In the genomic region with DNA sequence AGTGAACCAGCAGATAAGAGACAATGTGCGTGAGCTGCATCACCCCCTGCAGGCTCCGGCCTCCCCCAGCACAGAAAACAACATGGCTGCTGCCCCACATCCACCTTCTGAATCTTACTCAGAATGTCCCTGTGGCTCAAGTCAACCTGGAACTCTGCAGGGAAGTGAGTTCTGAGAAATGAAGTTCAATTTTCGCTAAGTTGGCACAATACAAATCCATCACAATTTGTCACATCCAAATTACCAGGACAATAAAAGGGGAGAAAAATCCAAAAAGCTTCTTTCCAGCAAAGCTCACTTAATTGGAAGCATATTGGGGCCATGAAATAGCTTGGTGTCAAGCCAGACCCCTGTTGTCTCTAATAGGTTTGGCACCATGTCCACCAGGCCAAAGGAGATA, we compare ENCODE assay signal across 21 cellular contexts. TPM values are rescaled to one million over a fixed set of nuclear protein-coding genes. Genes with fewer than 3 reads are reported as not detected.
DNase-seq lines count a peak whose midpoint lies in the region; ATAC-seq and TF ChIP-seq lines count a peak whose summit lies in the region.
"Had no signal": no experiment of that assay in that cellular context is flagged by ENCODE, and none has a peak within 500 bp of the region (broad histone marks: within the 10 kb centered on the region; RNA-seq: fewer than 3 reads in every experiment).

No MANE protein-coding gene starts in this region.

- H3K4me1 ChIP-seq in IMR-90 (ENCODE audit: control insufficient read depth, insufficient read depth, low read length) (no peaks in the 10 kb centered on the region), endodermal cell (ENCODE audit: control insufficient read depth, insufficient read depth, low read length) (no peaks in the 10 kb centered on the region), mesodermal cell (ENCODE audit: control insufficient read depth, insufficient read depth, low read length, poor library complexity, severe bottlenecking) (no peaks in the 10 kb centered on the region), sigmoid colon (no peaks in the 10 kb centered on the region)
- H3K4me1 ChIP-seq: BE2C; BLaER1 treated with 17β-estradiol and CSF1 and Interleukin-3, amounts not matched to agents 10 nM and 100 nM had no signal

- H2AK9ac ChIP-seq in IMR-90 (replicated peaks; ENCODE audit: low read depth, low read length, poor library complexity), result no peak overlapping the region

- DNase-seq in AG10803 (ENCODE audit: low read depth) (peak; percentile 3), IMR-90 (no peak), endodermal cell (no peak), NCI-H1092 treated with DMSO at 0.1 percent for 48 hours (lab: John Stamatoyannopoulos, UW) (no peak), sigmoid colon (no peak), DMS 273 treated with DMSO at 0.1 percent for 48 hours (lab: John Stamatoyannopoulos, UW) (no peak)
- DNase-seq: AML-193; BE2C; CD4-positive, alpha-beta T cell; CD8-positive, alpha-beta memory T cell; DMS53; DMS79 treated with DMSO at 0.1 percent for 48 hours; GM23248; H7; HCEC 1CT had no signal

- no peak for TF ChIP-seq POLR2A in IMR-90 (IDR thresholded peaks at IDR 0.05; ENCODE audit: low read depth, low read length)
- no peak for TF ChIP-seq POLR2A in sigmoid colon (IDR thresholded peaks at IDR 0.05)

- H3K9me3 Mint-ChIP-seq in endodermal cell, result peaks cover 10% of the 10 kb centered on the region
- H3K9me3 Mint-ChIP-seq: CD4-positive, alpha-beta T cell had no signal

- no peak overlapping the region for H3K14ac ChIP-seq in IMR-90 (replicated peaks; ENCODE audit: low read depth, low read length)

- no peak overlapping the region for H2AK5ac ChIP-seq in IMR-90 (ENCODE audit: low read depth, low read length)

- in situ Hi-C loops in IMR-90 (cut with MboI; ENCODE audit: low sequenced_read_pairs), result no loop called here

- no peak overlapping the region for H3K18ac ChIP-seq in IMR-90 (ENCODE audit: low read depth, low read length)

- H3K4me3 Mint-ChIP-seq in endodermal cell, result no peak overlapping the region
- H3K4me3 Mint-ChIP-seq: CD14-positive monocyte; CD4-positive, alpha-beta T cell; CD8-positive, alpha-beta memory T cell had no signal

- no peaks in the 10 kb centered on the region for H3K36me3 ChIP-seq in IMR-90 (ENCODE audit: control insufficient read depth, insufficient read depth, low read length)
- H3K36me3 ChIP-seq in endodermal cell (ENCODE audit: control insufficient read depth, insufficient read depth, low read length), result no peaks in the 10 kb centered on the region
- no peaks in the 10 kb centered on the region for H3K36me3 ChIP-seq in mesodermal cell (ENCODE audit: control insufficient read depth, insufficient read depth, low read length)
- no peaks in the 10 kb centered on the region for H3K36me3 ChIP-seq in sigmoid colon
- H3K36me3 ChIP-seq: BE2C; BLaER1 treated with 17β-estradiol and CSF1 and Interleukin-3, amounts not matched to agents 10 nM and 100 nM had no signal

- BruUV-seq in IMR-90 (replicated peaks; lab: Mats Ljungman, UMichigan), result no TSS peak

- ATAC-seq in IMR-90 (ENCODE audit: low read depth), result no peak
- ATAC-seq in HG03521 (IDR thresholded peaks at IDR 0.05; ENCODE audit: unreplicated experiment), result no peak

- H3K27ac ChIP-seq in IMR-90 (ENCODE audit: insufficient read depth, low read length), result no peak overlapping the region
- H3K27ac ChIP-seq in endodermal cell (ENCODE audit: low read depth, low read length), result no peak overlapping the region
- H3K27ac ChIP-seq in mesodermal cell (ENCODE audit: low read depth, low read length, severe bottlenecking), result peak overlapping the region; percentile 6
- H3K27ac ChIP-seq in sigmoid colon, result no peak overlapping the region
- H3K27ac ChIP-seq: BLaER1 treated with 17β-estradiol and CSF1 and Interleukin-3, amounts not matched to agents 10 nM and 100 nM; GM23248 had no signal

- H3K9me3 ChIP-seq in IMR-90 (ENCODE audit: control insufficient read depth, insufficient read depth, low read length) (no peaks in the 10 kb centered on the region), endodermal cell (ENCODE audit: control insufficient read depth, low read length) (peaks cover 5% of the 10 kb centered on the region), mesodermal cell (ENCODE audit: control insufficient read depth, low read length) (peaks cover 2% of the 10 kb centered on the region), sigmoid colon (no peaks in the 10 kb centered on the region)
- H3K9me3 ChIP-seq: BE2C had no signal

- TF ChIP-seq RAD21 in IMR-90 (IDR thresholded peaks at IDR 0.05; ENCODE audit: low read length), result no peak

- no peak overlapping the region for H3K4ac ChIP-seq in IMR-90 (ENCODE audit: low read depth, low read length)

- H3K4me2 ChIP-seq in IMR-90 (ENCODE audit: low read depth, low read length), result no peak overlapping the region
- H3K4me2 ChIP-seq: BLaER1 treated with 17β-estradiol and CSF1 and Interleukin-3, amounts not matched to agents 10 nM and 100 nM had no signal

- no peak overlapping the region for H2BK20ac ChIP-seq in IMR-90 (ENCODE audit: low read depth, low read length)

- no peak overlapping the region for H3K56ac ChIP-seq in IMR-90 (ENCODE audit: extremely low read depth, insufficient read depth, low read length)

- peaks cover 2% of the 10 kb centered on the region for H3K27me3 Mint-ChIP-seq in endodermal cell (ENCODE audit: insufficient read depth)
- H3K27me3 Mint-ChIP-seq: CD4-positive, alpha-beta T cell had no signal

- H3K4me1 Mint-ChIP-seq in endodermal cell, result peaks cover 12% of the 10 kb centered on the region
- H3K4me1 Mint-ChIP-seq: CD14-positive monocyte; CD8-positive, alpha-beta memory T cell had no signal

- dilution Hi-C loops in IMR-90 (cut with HindIII; ENCODE audit: low sequenced_read_pairs, unreplicated experiment), result no loop called here

- no peak for TF ChIP-seq CTCF in AG10803 (conservative IDR thresholded peaks at IDR 0.05; ENCODE audit: low read length)
- TF ChIP-seq CTCF in IMR-90 (conservative IDR thresholded peaks at IDR 0.05; ENCODE audit: low read depth, low read length), result no peak
- TF ChIP-seq CTCF in endodermal cell (conservative IDR thresholded peaks at IDR 0.05), result no peak
- no peak for TF ChIP-seq CTCF in sigmoid colon (IDR thresholded peaks at IDR 0.05)

- no peak overlapping the region for H3K27ac Mint-ChIP-seq in endodermal cell
- H3K27ac Mint-ChIP-seq: CD4-positive, alpha-beta T cell; CD8-positive, alpha-beta memory T cell had no signal

- no peaks in the 10 kb centered on the region for H4K20me1 ChIP-seq in IMR-90 (ENCODE audit: insufficient read depth, low read length)
- H4K20me1 ChIP-seq: BLaER1 treated with 17β-estradiol and CSF1 and Interleukin-3, amounts not matched to agents 10 nM and 100 nM had no signal

- H3K9me1 ChIP-seq in IMR-90 (ENCODE audit: insufficient read depth, low read length), result no peaks in the 10 kb centered on the region

- no peak overlapping the region for H3K4me3 ChIP-seq in AG10803 (ENCODE audit: low read length)
- H3K4me3 ChIP-seq in IMR-90 (ENCODE audit: insufficient read depth, low read depth, low read length), result no peak overlapping the region
- peak overlapping the region; percentile 26 for H3K4me3 ChIP-seq in endodermal cell (ENCODE audit: low read length)
- no peak overlapping the region for H3K4me3 ChIP-seq in mesodermal cell (ENCODE audit: extremely low read depth, insufficient read depth, low read length, poor library complexity, severe bottlenecking)
- H3K4me3 ChIP-seq in sigmoid colon, result no peak overlapping the region
- H3K4me3 ChIP-seq: BLaER1 treated with 17β-estradiol and CSF1 and Interleukin-3, amounts not matched to agents 10 nM and 100 nM; GM23248 had no signal

- H4K91ac ChIP-seq in IMR-90 (ENCODE audit: insufficient read depth, low read depth, low read length), result no peak overlapping the region

- TF ChIP-seq EP300 in sigmoid colon (IDR thresholded peaks at IDR 0.05), result no peak

- H2AFZ ChIP-seq in IMR-90 (replicated peaks; ENCODE audit: low read length, poor library complexity), result no peak overlapping the region
- H2AFZ ChIP-seq: GM23248 had no signal

- WGBS in IMR-90 (ENCODE audit: extremely low coverage in 2 of 2, insufficient read length in 1 of 2), 2 experiments, result no CpG with 5 or more reads among the region's 3 CpGs
- 65% methylated on average over 3 of the region's 3 CpGs; no CpG with 5 or more reads in 1 of the 2 experiments for WGBS in endodermal cell (ENCODE audit: insufficient coverage in 1 of 2, insufficient read length in 1 of 2), 2 experiments
- WGBS in mesodermal cell (ENCODE audit: insufficient coverage in 2 of 2), 2 experiments, result 58% methylated on average over 2 of the region's 3 CpGs; no CpG with 5 or more reads in 1 of the 2 experiments
- WGBS in sigmoid colon, 2 donors, result 84 to 94% methylated on average over 3 of the region's 3 CpGs

- H2BK120ac ChIP-seq in IMR-90 (ENCODE audit: low read depth, low read length), result no peak overlapping the region

- H3K36me3 Mint-ChIP-seq in endodermal cell (ENCODE audit: low read depth), result no peaks in the 10 kb centered on the region
- H3K36me3 Mint-ChIP-seq: CD14-positive monocyte; CD8-positive, alpha-beta memory T cell had no signal

- POLR2A ChIA-PET in IMR-90 (lab: Charles Lee; ENCODE audit: unreplicated experiment), result no interaction called here

- no peak overlapping the region for H4K8ac ChIP-seq in IMR-90 (ENCODE audit: low read depth in 2 of 2, low read length in 2 of 2)

- H2BK5ac ChIP-seq in IMR-90 (ENCODE audit: low read depth, low read length, poor library complexity, severe bottlenecking), result no peak overlapping the region

- H3K23ac ChIP-seq in IMR-90 (ENCODE audit: low read depth, low read length), result no peak overlapping the region

- H3K27me3 ChIP-seq in IMR-90 (ENCODE audit: control insufficient read depth, insufficient read depth, low read length) (no peaks in the 10 kb centered on the region), endodermal cell (ENCODE audit: control insufficient read depth, insufficient read depth, low read length, poor library complexity, severe bottlenecking) (no peaks in the 10 kb centered on the region), sigmoid colon (no peaks in the 10 kb centered on the region)
- H3K27me3 ChIP-seq: BE2C; BLaER1 treated with 17β-estradiol and CSF1 and Interleukin-3, amounts not matched to agents 10 nM and 100 nM had no signal

- no peak overlapping the region for H3K9ac ChIP-seq in IMR-90 (ENCODE audit: low read depth, low read length)
- peak overlapping the region; percentile 11 for H3K9ac ChIP-seq in endodermal cell (ENCODE audit: extremely low read depth, low read length, poor library complexity, severe bottlenecking)
- H3K9ac ChIP-seq: BLaER1 treated with 17β-estradiol and CSF1 and Interleukin-3, amounts not matched to agents 10 nM and 100 nM; GM23248 had no signal

- no peak overlapping the region for H4K5ac ChIP-seq in IMR-90 (ENCODE audit: low read depth, low read length)

- no peaks in the 10 kb centered on the region for H3K79me1 ChIP-seq in IMR-90 (ENCODE audit: low read depth in 1 of 2, low read length in 2 of 2)

- H2BK15ac ChIP-seq in IMR-90 (ENCODE audit: low read depth, low read length), result no peak overlapping the region

- CTCF ChIA-PET in IMR-90 (lab: Yijun Ruan, JAX), result no interaction called here

- intact Hi-C loops in IMR-90 (cut with micrococcal nuclease), result no loop called here
- intact Hi-C loops in sigmoid colon (cut with DNase I), result no loop called here

RNA-seq across cellular contexts. Expression of gene CLEC19A, which starts 38.1 kb away (rescaled TPM):
- total RNA-seq in IMR-90 (2012; rRNA removed) (not detected in 2 replicates), endodermal cell (1 to 10 TPM; 1.6 to 1.9 TPM), sigmoid colon (not detected)
- polyA plus RNA-seq in IMR-90 (2012; rRNA removed) (not detected in 2 replicates), sigmoid colon (not detected)
- polyA plus RNA-seq in IMR-90 (2012; cell fraction: cytosol; rRNA removed), result not detected in 2 replicates
- not detected in 2 replicates for polyA plus RNA-seq in IMR-90 (2012; cell fraction: nucleus; rRNA removed; ENCODE audit: low replicate concordance)
- 1.4 TPM for polyA plus RNA-seq in endodermal cell (2013, experiment 1 of 2)
- 4.0 TPM for polyA plus RNA-seq in endodermal cell (2013, experiment 2 of 2)
- polyA plus RNA-seq in mesodermal cell (2013, experiment 1 of 2), result not detected
- polyA plus RNA-seq in mesodermal cell (2013, experiment 2 of 2), result not detected
- total RNA-seq: CD4-positive, alpha-beta T cell; CD8-positive, alpha-beta memory T cell; Daoy; GM23248 had no signal
- polyA plus RNA-seq: AG04450; CD14-positive monocyte; CD8-positive, alpha-beta memory T cell; GM23248 had no signal
